In genomic region chr1:51728611-51729155, GRCh38 we compare ENCODE assay signal across 8 cellular contexts.
DNase-seq lines count a peak whose midpoint lies in the region; ATAC-seq and TF ChIP-seq lines count a peak whose summit lies in the region.

No MANE protein-coding gene starts in this region.

- H2AFZ ChIP-seq in fibroblast of lung (ENCODE audit: low read length), result no peak overlapping the region

- H3K4me2 ChIP-seq in fibroblast of lung (ENCODE audit: extremely low read depth, insufficient read depth, low read length), result peak overlapping the region; percentile 93

- H3K36me3 ChIP-seq in H7 (replicated peaks; ENCODE audit: control insufficient read depth, insufficient read depth, low read length), result no peaks in the 10 kb centered on the region
- no peaks in the 10 kb centered on the region for H3K36me3 ChIP-seq in SJCRH30
- H3K36me3 ChIP-seq in fibroblast of lung (ENCODE audit: control insufficient read depth, insufficient read depth, low read length), result no peaks in the 10 kb centered on the region
- H3K36me3 ChIP-seq in gastrocnemius medialis, result no peaks in the 10 kb centered on the region

- peaks cover 2% of the 10 kb centered on the region for H3K79me2 ChIP-seq in fibroblast of lung (ENCODE audit: control insufficient read depth, insufficient read depth, low read length)

- ATAC-seq in gastrocnemius medialis (no peak), GM19455 (IDR thresholded peaks at IDR 0.05; ENCODE audit: unreplicated experiment) (no peak)

- intact Hi-C loops in gastrocnemius medialis (cut with DNase I; ENCODE audit: low total_unique reads), result no loop called here

- peak overlapping the region; percentile 98 for H3K4me3 ChIP-seq in H7 (ENCODE audit: insufficient read depth, low read depth, low read length)
- H3K4me3 ChIP-seq in SJCRH30, result peak overlapping the region; percentile 96
- H3K4me3 ChIP-seq in fibroblast of lung (replicated peaks in 1 of 4; ENCODE audit: control extremely low read depth in 1 of 4, insufficient read depth in 1 of 4, low read depth in 3 of 4, low read length in 4 of 4), result peak overlapping the region; percentile 64 to 81 (median 74)
- peak overlapping the region; percentile 45 to 54 (median 50) for H3K4me3 ChIP-seq in gastrocnemius medialis

- DNase-seq in H7 (no peak), SJCRH30 (no peak), fibroblast of lung (ENCODE audit: low read depth in 2 of 2) (peak; percentile 3 to 17), gastrocnemius medialis (no peak), cerebellar nuclear complex (lab: John Stamatoyannopoulos, UW) (no peak), RKO (ENCODE audit: low spot score) (no peak), epidermal melanocyte (ENCODE audit: insufficient read length, low spot score) (no peak)

- TF ChIP-seq POLR2A in gastrocnemius medialis (IDR thresholded peaks at IDR 0.05), result no peak

- no peaks in the 10 kb centered on the region for H3K27me3 ChIP-seq in H7 (ENCODE audit: control insufficient read depth, insufficient read depth, low read length)
- no peaks in the 10 kb centered on the region for H3K27me3 ChIP-seq in SJCRH30
- no peaks in the 10 kb centered on the region for H3K27me3 ChIP-seq in fibroblast of lung (ENCODE audit: control insufficient read depth, insufficient read depth, low read length)
- H3K27me3 ChIP-seq in gastrocnemius medialis, result no peaks in the 10 kb centered on the region

- no peaks in the 10 kb centered on the region for H3K9me3 ChIP-seq in SJCRH30 (replicated peaks)
- no peaks in the 10 kb centered on the region for H3K9me3 ChIP-seq in fibroblast of lung (ENCODE audit: control insufficient read depth, insufficient read depth, low read depth, low read length)
- H3K9me3 ChIP-seq in gastrocnemius medialis, result no peaks in the 10 kb centered on the region

- H3K4me1 ChIP-seq in SJCRH30 (no peaks in the 10 kb centered on the region), fibroblast of lung (ENCODE audit: control insufficient read depth, extremely low read depth, insufficient read depth, low read length) (no peaks in the 10 kb centered on the region), gastrocnemius medialis (peaks cover 77 to 79% of the 10 kb centered on the region in 2 donors)

- H4K20me1 ChIP-seq in fibroblast of lung (ENCODE audit: control insufficient read depth, extremely low read depth, insufficient read depth, low read length), result no peaks in the 10 kb centered on the region

- TF ChIP-seq CTCF in fibroblast of lung (conservative IDR thresholded peaks at IDR 0.05 in 1 of 2, IDR thresholded peaks at IDR 0.05 in 1 of 2; ENCODE audit: low read depth in 1 of 2, low read length in 2 of 2) (no peak), gastrocnemius medialis (IDR thresholded peaks at IDR 0.05 in 4 of 5, conservative IDR thresholded peaks at IDR 0.05 in 1 of 5) (no peak)

- H3K27ac ChIP-seq in SJCRH30 (peak overlapping the region; percentile 67), fibroblast of lung (ENCODE audit: insufficient read depth, low read length) (no peak overlapping the region), gastrocnemius medialis (peak overlapping the region in 2 of 4 donors; percentile 59 to 67)

- in situ Hi-C loops in gastrocnemius medialis (cut with MboI; ENCODE audit: low sequenced_read_pairs in 4 of 4), result no loop called here

- H3K9ac ChIP-seq in fibroblast of lung (ENCODE audit: insufficient read depth, low read length), result peak overlapping the region; percentile 69

Comparison
In these comparisons a context has a peak if more than half of its experiments do, and no peak if none do; other contexts are left out.
1. DNase-seq: peak in fibroblast of lung (2 of 2); none in H7 (single experiment), SJCRH30 (0 of 2), gastrocnemius medialis (0 of 2), cerebellar nuclear complex (0 of 2), RKO (single experiment) and epidermal melanocyte (single experiment).
2. Peak in every context shown above with its lines, with median percentiles within 50 percentile points of each other: H3K4me3 ChIP-seq.